Comparison of ENCODE assay signal across 1 cellular context in the genomic region with DNA sequence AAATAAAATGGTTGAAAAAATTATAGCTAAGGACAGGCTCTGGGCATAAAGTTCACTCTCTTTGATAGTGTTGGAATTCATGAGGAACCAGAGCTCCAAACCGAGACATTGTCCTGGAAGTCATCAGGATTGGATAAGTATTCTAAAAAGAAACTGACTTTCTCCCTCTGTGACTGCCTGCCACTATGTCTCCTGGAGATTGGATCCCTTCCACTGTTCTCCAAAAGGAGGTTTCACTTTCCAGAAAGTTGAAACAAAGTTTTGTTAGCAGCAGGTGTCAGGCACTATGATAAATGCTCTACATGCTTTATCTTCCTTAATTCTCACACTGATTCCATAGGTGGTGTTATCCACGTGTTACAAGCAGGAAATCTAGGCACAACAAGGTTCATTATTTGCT.
A peak's percentile ranks its signal among the peaks of the same experiment; 100 is the strongest.
TF ChIP-seq lines count a peak whose summit lies in the region.

No MANE protein-coding gene starts in this region.

TF ChIP-seq in GM12878, 131 proteins besides CTCF, POLR2A, EP300 and RAD21 (continued from another document):
- TF ChIP-seq PBX3 (IDR thresholded peaks at IDR 0.05; ENCODE audit: insufficient replicate concordance, low read depth, low read length) (no peak), IKZF2 (IDR thresholded peaks at IDR 0.05) (0 out of 4 replicates have a peak, but pooled peaks of 1 of the 2 experiments have one; percentile 32), CBX3 (IDR thresholded peaks at IDR 0.05; ENCODE audit: borderline replicate concordance, low read depth) (no peak), FOS (IDR thresholded peaks at IDR 0.05; ENCODE audit: borderline replicate concordance, extremely low read depth, insufficient read length) (no peak), TBL1XR1 (IDR thresholded peaks at IDR 0.05; ENCODE audit: low read depth, low read length) (no peak), ZNF622 (IDR thresholded peaks at IDR 0.05) (no peak)
- TF ChIP-seq, protein P1, sequence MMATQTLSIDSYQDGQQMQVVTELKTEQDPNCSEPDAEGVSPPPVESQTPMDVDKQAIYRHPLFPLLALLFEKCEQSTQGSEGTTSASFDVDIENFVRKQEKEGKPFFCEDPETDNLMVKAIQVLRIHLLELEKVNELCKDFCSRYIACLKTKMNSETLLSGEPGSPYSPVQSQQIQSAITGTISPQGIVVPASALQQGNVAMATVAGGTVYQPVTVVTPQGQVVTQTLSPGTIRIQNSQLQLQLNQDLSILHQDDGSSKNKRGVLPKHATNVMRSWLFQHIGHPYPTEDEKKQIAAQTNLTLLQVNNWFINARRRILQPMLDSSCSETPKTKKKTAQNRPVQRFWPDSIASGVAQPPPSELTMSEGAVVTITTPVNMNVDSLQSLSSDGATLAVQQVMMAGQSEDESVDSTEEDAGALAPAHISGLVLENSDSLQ (IDR thresholded peaks at IDR 0.05) = peak; percentile 19; the same call in 1 of the 2 replicates
